In the genomic region with DNA sequence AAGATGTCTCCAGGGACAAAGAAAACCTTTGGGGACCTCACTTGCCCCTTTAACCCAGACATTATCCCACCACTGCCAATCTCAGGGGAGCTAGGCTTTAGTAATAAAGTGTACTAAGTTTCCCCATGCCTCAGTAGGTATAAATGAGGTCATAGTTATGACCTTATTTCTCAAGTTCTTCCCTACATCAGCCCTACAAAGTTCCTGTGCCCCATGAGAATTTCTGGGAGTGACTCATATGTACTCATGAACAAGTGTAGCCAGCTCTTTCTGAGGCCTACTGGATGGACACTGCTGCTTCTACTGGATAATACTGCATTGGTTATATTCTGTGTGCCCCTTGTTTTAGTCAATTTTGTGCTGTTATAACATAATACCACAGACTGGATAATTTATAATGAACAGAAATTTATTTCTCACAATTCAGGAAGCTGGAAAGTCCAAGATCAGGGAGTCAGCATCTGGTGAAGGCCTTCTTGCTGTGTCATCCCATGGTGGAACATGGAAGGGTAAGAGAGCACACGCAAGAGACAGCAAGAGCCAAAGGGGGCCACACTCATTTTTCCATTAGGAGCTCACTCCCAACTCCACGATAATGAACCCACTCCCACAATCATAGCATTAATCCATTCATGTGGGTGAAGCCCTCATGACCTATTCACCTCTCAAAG, we compare ENCODE assay signal across 14 cellular contexts. TPM values are rescaled to one million over a fixed set of nuclear protein-coding genes. Genes with fewer than 3 reads are reported as not detected.
A peak's percentile ranks its signal among the peaks of the same experiment; 100 is the strongest.
DNase-seq lines count a peak whose midpoint lies in the region; ATAC-seq, FAIRE-seq and TF ChIP-seq lines count a peak whose summit lies in the region.
"Had no signal": no experiment of that assay in that cellular context is flagged by ENCODE, and none has a peak within 500 bp of the region (broad histone marks: within the 10 kb centered on the region; RNA-seq: fewer than 3 reads in every experiment).

No MANE protein-coding gene starts in this region.

- no peak overlapping the region for H3K27ac ChIP-seq in fibroblast of lung (ENCODE audit: insufficient read depth, low read length)
- H3K27ac ChIP-seq in left lung: no peak overlapping the region
- H3K27ac ChIP-seq in vagina: no peak overlapping the region
- H3K27ac ChIP-seq: lower lobe of right lung, neural progenitor cell, SK-N-MC, upper lobe of left lung had no signal

- H3K36me3 ChIP-seq in fibroblast of lung (ENCODE audit: control insufficient read depth, insufficient read depth, low read length) (no peaks in the 10 kb centered on the region), left lung (no peaks in the 10 kb centered on the region), vagina (no peaks in the 10 kb centered on the region)
- H3K36me3 ChIP-seq: lower lobe of right lung, neural progenitor cell, upper lobe of left lung had no signal

- H3K4me2 ChIP-seq in fibroblast of lung (ENCODE audit: extremely low read depth, insufficient read depth, low read length): no peak overlapping the region
- H3K4me2 ChIP-seq: neural progenitor cell had no signal

- no peaks in the 10 kb centered on the region for H4K20me1 ChIP-seq in fibroblast of lung (ENCODE audit: control insufficient read depth, extremely low read depth, insufficient read depth, low read length)

- H3K27me3 ChIP-seq in fibroblast of lung (ENCODE audit: control insufficient read depth, insufficient read depth, low read length): no peaks in the 10 kb centered on the region
- H3K27me3 ChIP-seq in left lung: no peaks in the 10 kb centered on the region
- no peaks in the 10 kb centered on the region for H3K27me3 ChIP-seq in vagina
- H3K27me3 ChIP-seq: neural progenitor cell, upper lobe of left lung had no signal

- no peak overlapping the region for H3K4me3 ChIP-seq in fibroblast of lung (replicated peaks in 1 of 4; ENCODE audit: control extremely low read depth in 1 of 4, insufficient read depth in 1 of 4, low read depth in 3 of 4, low read length in 4 of 4)
- no peak overlapping the region for H3K4me3 ChIP-seq in left lung
- no peak overlapping the region for H3K4me3 ChIP-seq in vagina
- H3K4me3 ChIP-seq: lower lobe of right lung, neural progenitor cell, SK-N-MC, upper lobe of left lung had no signal

- DNase-seq in AG08395 (ENCODE audit: low spot score): peak; percentile 70
- peak; percentile 64 for DNase-seq in RCC 7860 (ENCODE audit: low spot score)
- DNase-seq in fibroblast of lung (ENCODE audit: low read depth in 2 of 2): peak; percentile 12 to 50
- DNase-seq in left lung: no peak
- no peak for DNase-seq in stimulated activated naive CD4-positive, alpha-beta T cell (lab: John Stamatoyannopoulos, UW)
- no peak for DNase-seq in NCI-H187 (lab: John Stamatoyannopoulos, UW)
- DNase-seq in globus pallidus (ENCODE audit: low spot score): no peak
- DNase-seq in vagina (ENCODE audit: extremely low spot score in 2 of 2): no peak
- DNase-seq: activated CD4-positive, CD25-positive, alpha-beta regulatory T cell; DMS 273 treated with DMSO at 0.1 percent for 48 hours; lower lobe of right lung; upper lobe of left lung had no signal

- peak; percentile 29 for ATAC-seq in left lung
- ATAC-seq: lower lobe of right lung had no signal

- H3K4me1 ChIP-seq in fibroblast of lung (ENCODE audit: control insufficient read depth, extremely low read depth, insufficient read depth, low read length): no peaks in the 10 kb centered on the region
- peaks cover 0 to 5% of the 10 kb centered on the region in 2 donors for H3K4me1 ChIP-seq in left lung
- H3K4me1 ChIP-seq in vagina: peaks cover 22% of the 10 kb centered on the region
- H3K4me1 ChIP-seq: neural progenitor cell had no signal

- no peaks in the 10 kb centered on the region for H3K79me2 ChIP-seq in fibroblast of lung (ENCODE audit: control insufficient read depth, insufficient read depth, low read length)

- no peak overlapping the region for H3K9ac ChIP-seq in fibroblast of lung (ENCODE audit: insufficient read depth, low read length)
- H3K9ac ChIP-seq: neural progenitor cell had no signal

- no peak overlapping the region for H2AFZ ChIP-seq in fibroblast of lung (ENCODE audit: low read length)
- H2AFZ ChIP-seq: neural progenitor cell had no signal

- intact Hi-C loops in left lung (cut with DNase I): no loop called here
- intact Hi-C loops in vagina (cut with DNase I): no loop called here

- FAIRE-seq in RCC 7860 (lab: Jason Lieb, UNC): no peak

- no peak for TF ChIP-seq CTCF in fibroblast of lung (conservative IDR thresholded peaks at IDR 0.05 in 1 of 2, IDR thresholded peaks at IDR 0.05 in 1 of 2; ENCODE audit: low read depth in 1 of 2, low read length in 2 of 2)
- no peak for TF ChIP-seq CTCF in left lung (IDR thresholded peaks at IDR 0.05)
- no peak for TF ChIP-seq CTCF in vagina (IDR thresholded peaks at IDR 0.05)

- H3K9me3 ChIP-seq in fibroblast of lung (ENCODE audit: control insufficient read depth, insufficient read depth, low read depth, low read length) (no peaks in the 10 kb centered on the region), left lung (no peaks in the 10 kb centered on the region), vagina (no peaks in the 10 kb centered on the region)
- H3K9me3 ChIP-seq: lower lobe of right lung, upper lobe of left lung had no signal

- TF ChIP-seq POLR2A in vagina (IDR thresholded peaks at IDR 0.05): no peak

RNA-seq across cellular contexts. Expression of gene ST3GAL5, which starts 25.2 kb away (rescaled TPM):
- total RNA-seq in fibroblast of lung (10.3 and 10.9 TPM in 2 replicates), left lung (100 to 1,000 TPM in 1 of 2 donors, 10 to 100 TPM in 1; 58.4 to 102 TPM), vagina (16.2 TPM)
- polyA plus RNA-seq in fibroblast of lung: 6.2 and 13.8 TPM in 2 replicates
- polyA plus RNA-seq in fibroblast of lung (2012): 4.5 and 7.9 TPM in 2 replicates
- 7.7 and 9.7 TPM in 2 replicates for polyA minus RNA-seq in fibroblast of lung (ENCODE audit: low replicate concordance)

Comparison
In these comparisons a context has a peak if more than half of its experiments do, and no peak if none do; other contexts are left out.
1. DNase-seq: peak in AG08395 (single experiment), RCC 7860 (single experiment) and fibroblast of lung (2 of 2); none in left lung (0 of 2), stimulated activated naive CD4-positive, alpha-beta T cell (0 of 6), NCI-H187 (0 of 2), globus pallidus (single experiment) and vagina (0 of 2).